24 cellular contexts compared by ENCODE assay signal in genomic region chr16:87149051-87149450, GRCh38.
A peak's percentile ranks its signal among the peaks of the same experiment; 100 is the strongest.
DNase-seq lines count a peak whose midpoint lies in the region; ATAC-seq and TF ChIP-seq lines count a peak whose summit lies in the region.
"Had no signal": no experiment of that assay in that cellular context is flagged by ENCODE, and none has a peak within 500 bp of the region (broad histone marks: within the 10 kb centered on the region; RNA-seq: fewer than 3 reads in every experiment).

No MANE protein-coding gene starts in this region.

- DNase-seq in EL (peak; percentile 39), PC-3 (peak; percentile 30), choroid plexus epithelial cell (ENCODE audit: low read depth) (peak; percentile 74), trophoblast cell (no peak), MM.1S (no peak), putamen (ENCODE audit: low spot score) (no peak)
- DNase-seq in activated CD4-positive, alpha-beta T cell treated with anti-CD3 and anti-CD28 coated beads, Interleukin-2, amount 10 ng/mL, durations not matched to agents 7 days and 5 days = no peak
- DNase-seq: activated CD8-positive, alpha-beta T cell treated with anti-CD3 and anti-CD28 coated beads for 36 hours; activated effector memory CD4-positive, alpha-beta T cell treated with Interleukin-2 at 50 U/mL for 16 hours; activated naive CD8-positive, alpha-beta T cell treated with anti-CD3 and anti-CD28 coated beads, Interleukin-2, amount 10 ng/mL, durations not matched to agents 7 days and 5 days; cortex of kidney; endodermal cell; glutamatergic neuron; NCI-H2171; NCI-H524; NK-92 treated with Interleukin-12 subunit alpha and Interleukin-12 subunit beta, amount 100 ng/mL, for 24 hours; T-helper 1 cell had no signal

- H3K4me3 Mint-ChIP-seq in activated CD4-positive, alpha-beta T cell treated with anti-CD3 and anti-CD28 coated beads, Interleukin-2, amount 10 ng/mL, durations not matched to agents 7 days and 5 days = no peak overlapping the region
- H3K4me3 Mint-ChIP-seq: activated CD8-positive, alpha-beta T cell treated with anti-CD3 and anti-CD28 coated beads for 36 hours; activated naive CD8-positive, alpha-beta T cell treated with anti-CD3 and anti-CD28 coated beads, Interleukin-2, amount 10 ng/mL, durations not matched to agents 7 days and 5 days; endodermal cell; neural progenitor cell had no signal

- H3K79me1 ChIP-seq in trophoblast cell (ENCODE audit: low read length) = peaks cover 5% of the 10 kb centered on the region

- H2BK5ac ChIP-seq in trophoblast cell (ENCODE audit: low read depth, low read length, poor library complexity) = no peak overlapping the region

- no peak overlapping the region for H2BK120ac ChIP-seq in trophoblast cell (ENCODE audit: insufficient read depth, low read length, poor library complexity)

- H3K27me3 Mint-ChIP-seq in activated CD4-positive, alpha-beta T cell treated with anti-CD3 and anti-CD28 coated beads, Interleukin-2, amount 10 ng/mL, durations not matched to agents 7 days and 5 days = peaks cover 2% of the 10 kb centered on the region
- H3K27me3 Mint-ChIP-seq: activated CD8-positive, alpha-beta T cell treated with anti-CD3 and anti-CD28 coated beads for 36 hours; activated naive CD8-positive, alpha-beta T cell treated with anti-CD3 and anti-CD28 coated beads, Interleukin-2, amount 10 ng/mL, durations not matched to agents 7 days and 5 days had no signal

- TF ChIP-seq CTCF in PC-3 (conservative IDR thresholded peaks at IDR 0.05; ENCODE audit: low read depth, low read length) = no peak
- no peak for TF ChIP-seq CTCF in choroid plexus epithelial cell (conservative IDR thresholded peaks at IDR 0.05; ENCODE audit: low read depth, low read length)
- TF ChIP-seq CTCF in MM.1S (IDR thresholded peaks at IDR 0.05; ENCODE audit: low read length) = no peak

- H3K4me1 Mint-ChIP-seq in activated CD4-positive, alpha-beta T cell treated with anti-CD3 and anti-CD28 coated beads, Interleukin-2, amount 10 ng/mL, durations not matched to agents 7 days and 5 days = no peaks in the 10 kb centered on the region
- H3K4me1 Mint-ChIP-seq: activated naive CD8-positive, alpha-beta T cell treated with anti-CD3 and anti-CD28 coated beads, Interleukin-2, amount 10 ng/mL, durations not matched to agents 7 days and 5 days had no signal

- intact Hi-C loops in PC-3 (cut with micrococcal nuclease) = no loop called here

- H3F3A ChIP-seq in PC-3 (ENCODE audit: low read length, unreplicated experiment) = no peaks in the 10 kb centered on the region
- no peaks in the 10 kb centered on the region for H3F3A ChIP-seq in MM.1S (ENCODE audit: insufficient read depth, low read length)

- ATAC-seq in PC-3 = no peak
- ATAC-seq: activated CD4-positive, CD25-positive, alpha-beta regulatory T cell treated with anti-CD3 and anti-CD28 coated beads, Interleukin-2, amount 50 U/mL, for 24 hours; activated CD8-positive, alpha-beta T cell treated with anti-CD3 and anti-CD28 coated beads for 36 hours; Panc1 had no signal

- H3K9me2 ChIP-seq in PC-3 (replicated peaks; ENCODE audit: low read length) (no peaks in the 10 kb centered on the region), MM.1S (replicated peaks; ENCODE audit: insufficient read depth, low read length) (no peaks in the 10 kb centered on the region)

- no peaks in the 10 kb centered on the region for H3K27me3 ChIP-seq in PC-3 (ENCODE audit: low read length)
- no peaks in the 10 kb centered on the region for H3K27me3 ChIP-seq in trophoblast cell (ENCODE audit: insufficient read depth, low read length)
- H3K27me3 ChIP-seq in MM.1S (replicated peaks; ENCODE audit: insufficient read depth, low read length) = no peaks in the 10 kb centered on the region
- H3K27me3 ChIP-seq: neural progenitor cell, SJSA1 had no signal

- H3K4ac ChIP-seq in trophoblast cell (ENCODE audit: low read depth, low read length) = no peak overlapping the region

- no peak overlapping the region for H3K14ac ChIP-seq in trophoblast cell (ENCODE audit: low read length)

- H3K4me3 ChIP-seq in PC-3 (ENCODE audit: low read length) (no peak overlapping the region), choroid plexus epithelial cell (ENCODE audit: low read depth, low read length) (no peak overlapping the region), trophoblast cell (ENCODE audit: low read depth, low read length) (no peak overlapping the region), MM.1S (ENCODE audit: low read length) (no peak overlapping the region)
- H3K4me3 ChIP-seq: lung, neural progenitor cell, prostate gland, SJSA1 had no signal

- no peaks in the 10 kb centered on the region for H3K9me3 ChIP-seq in PC-3 (ENCODE audit: low read length)
- H3K9me3 ChIP-seq in trophoblast cell (ENCODE audit: insufficient read depth, low read depth, low read length) = peaks cover 5% of the 10 kb centered on the region
- H3K9me3 ChIP-seq in MM.1S (replicated peaks; ENCODE audit: insufficient read depth, low read length) = no peaks in the 10 kb centered on the region
- H3K9me3 ChIP-seq: prostate gland, SJSA1 had no signal

- no peaks in the 10 kb centered on the region for H3K36me3 Mint-ChIP-seq in activated CD4-positive, alpha-beta T cell treated with anti-CD3 and anti-CD28 coated beads, Interleukin-2, amount 10 ng/mL, durations not matched to agents 7 days and 5 days (ENCODE audit: low read depth)
- H3K36me3 Mint-ChIP-seq: activated naive CD8-positive, alpha-beta T cell treated with anti-CD3 and anti-CD28 coated beads, Interleukin-2, amount 10 ng/mL, durations not matched to agents 7 days and 5 days; neural progenitor cell had no signal

- no peaks in the 10 kb centered on the region for H4K20me1 ChIP-seq in PC-3 (ENCODE audit: low read length)
- H4K20me1 ChIP-seq in MM.1S (ENCODE audit: insufficient read depth, low read length) = no peaks in the 10 kb centered on the region

- no peak overlapping the region for H3K27ac Mint-ChIP-seq in activated CD4-positive, alpha-beta T cell treated with anti-CD3 and anti-CD28 coated beads, Interleukin-2, amount 10 ng/mL, durations not matched to agents 7 days and 5 days
- H3K27ac Mint-ChIP-seq: activated CD8-positive, alpha-beta T cell treated with anti-CD3 and anti-CD28 coated beads for 36 hours; activated naive CD8-positive, alpha-beta T cell treated with anti-CD3 and anti-CD28 coated beads, Interleukin-2, amount 10 ng/mL, durations not matched to agents 7 days and 5 days; endodermal cell; neural progenitor cell had no signal

- H3K9ac ChIP-seq in PC-3 (ENCODE audit: low read length) (no peak overlapping the region), trophoblast cell (ENCODE audit: low read length) (no peak overlapping the region), MM.1S (ENCODE audit: low read length) (no peak overlapping the region)
- H3K9ac ChIP-seq: neural progenitor cell had no signal

- CTCF ChIA-PET in PC-3 (lab: Charles Lee) = no interaction called here
- CTCF ChIA-PET in activated CD4-positive, alpha-beta T cell treated with anti-CD3 and anti-CD28 coated beads, Interleukin-2, amount 10 ng/mL, durations not matched to agents 7 days and 5 days (lab: Charles Lee) = no interaction called here

- no peak overlapping the region for H3K4me2 ChIP-seq in PC-3 (ENCODE audit: low read length)
- no peak overlapping the region for H3K4me2 ChIP-seq in trophoblast cell (ENCODE audit: low read length)
- H3K4me2 ChIP-seq in MM.1S (ENCODE audit: low read depth, low read length) = no peak overlapping the region
- H3K4me2 ChIP-seq: neural progenitor cell had no signal

- H3K23ac ChIP-seq in trophoblast cell (ENCODE audit: low read length) = no peak overlapping the region

- no peak overlapping the region for H4K12ac ChIP-seq in trophoblast cell (ENCODE audit: low read depth, low read length)

- H2BK12ac ChIP-seq in trophoblast cell (ENCODE audit: low read length) = no peak overlapping the region

- no peak overlapping the region for H3K18ac ChIP-seq in trophoblast cell (ENCODE audit: low read length)

- no peak overlapping the region for H4K91ac ChIP-seq in trophoblast cell (ENCODE audit: low read depth, low read length)

- peaks cover 7% of the 10 kb centered on the region for H3K4me1 ChIP-seq in PC-3 (ENCODE audit: insufficient read depth, low read length)
- peaks cover 10 to 14% of the 10 kb centered on the region in 2 experiments for H3K4me1 ChIP-seq in trophoblast cell (ENCODE audit: control insufficient read depth in 1 of 2, insufficient read depth in 2 of 2, low read length in 2 of 2)
- H3K4me1 ChIP-seq in MM.1S (ENCODE audit: low read length) = no peaks in the 10 kb centered on the region
- H3K4me1 ChIP-seq: neural progenitor cell, prostate gland had no signal

- H3K36me3 ChIP-seq in PC-3 (ENCODE audit: low read depth, low read length) = no peaks in the 10 kb centered on the region
- no peaks in the 10 kb centered on the region for H3K36me3 ChIP-seq in trophoblast cell (ENCODE audit: control insufficient read depth in 1 of 2, insufficient read depth in 2 of 2, low read length in 2 of 2)
- H3K36me3 ChIP-seq in MM.1S (replicated peaks; ENCODE audit: insufficient read depth, low read length) = no peaks in the 10 kb centered on the region
- H3K36me3 ChIP-seq: neural progenitor cell, prostate gland, SJSA1 had no signal

- POLR2A ChIA-PET in PC-3 (lab: Charles Lee; ENCODE audit: unreplicated experiment) = no interaction called here
- POLR2A ChIA-PET in activated CD4-positive, alpha-beta T cell treated with anti-CD3 and anti-CD28 coated beads, Interleukin-2, amount 10 ng/mL, durations not matched to agents 7 days and 5 days (lab: Charles Lee) = no interaction called here

- no peak overlapping the region for H4K8ac ChIP-seq in trophoblast cell (ENCODE audit: low read depth, low read length)

- no TSS peak for BruUV-seq in PC-3 (replicated peaks; lab: Mats Ljungman, UMichigan)

- H2AFZ ChIP-seq in PC-3 (ENCODE audit: low read length) = no peak overlapping the region
- no peak overlapping the region for H2AFZ ChIP-seq in trophoblast cell (ENCODE audit: insufficient read depth, low read length, poor library complexity)
- H2AFZ ChIP-seq in MM.1S (ENCODE audit: low read length) = no peak overlapping the region
- H2AFZ ChIP-seq: neural progenitor cell had no signal

- H3K79me2 ChIP-seq in PC-3 (ENCODE audit: low read length) (no peaks in the 10 kb centered on the region), trophoblast cell (ENCODE audit: control insufficient read depth, insufficient read depth, low read length, poor library complexity) (no peaks in the 10 kb centered on the region), MM.1S (ENCODE audit: low read length) (no peaks in the 10 kb centered on the region)

- H3K27ac ChIP-seq in PC-3 (ENCODE audit: low read length) = no peak overlapping the region
- H3K27ac ChIP-seq in trophoblast cell (ENCODE audit: low read depth, low read length) = peak overlapping the region; percentile 7
- no peak overlapping the region for H3K27ac ChIP-seq in MM.1S (ENCODE audit: low read length)
- H3K27ac ChIP-seq: C4-2B, neural progenitor cell, prostate gland, SJSA1 had no signal

- WGBS in trophoblast cell (ENCODE audit: extremely low coverage, insufficient coverage, insufficient read length) = no CpG with 5 or more reads among the region's 1 CpG

- no peak overlapping the region for H2AK5ac ChIP-seq in trophoblast cell (ENCODE audit: low read length)

- H3K9me3 Mint-ChIP-seq in activated CD4-positive, alpha-beta T cell treated with anti-CD3 and anti-CD28 coated beads, Interleukin-2, amount 10 ng/mL, durations not matched to agents 7 days and 5 days = peaks cover 26% of the 10 kb centered on the region
- H3K9me3 Mint-ChIP-seq: activated CD8-positive, alpha-beta T cell treated with anti-CD3 and anti-CD28 coated beads for 36 hours had no signal

Comparison
In these comparisons a context has a peak if more than half of its experiments do, and no peak if none do; other contexts are left out.
1. DNase-seq: peak in EL (single experiment), PC-3 (single experiment) and choroid plexus epithelial cell (single experiment); none in trophoblast cell (0 of 2), MM.1S (single experiment), putamen (single experiment) and activated CD4-positive, alpha-beta T cell treated with anti-CD3 and anti-CD28 coated beads, Interleukin-2, amount 10 ng/mL, durations not matched to agents 7 days and 5 days (single experiment).